Comparison of ENCODE assay signal across 8 cellular contexts in the genomic region with DNA sequence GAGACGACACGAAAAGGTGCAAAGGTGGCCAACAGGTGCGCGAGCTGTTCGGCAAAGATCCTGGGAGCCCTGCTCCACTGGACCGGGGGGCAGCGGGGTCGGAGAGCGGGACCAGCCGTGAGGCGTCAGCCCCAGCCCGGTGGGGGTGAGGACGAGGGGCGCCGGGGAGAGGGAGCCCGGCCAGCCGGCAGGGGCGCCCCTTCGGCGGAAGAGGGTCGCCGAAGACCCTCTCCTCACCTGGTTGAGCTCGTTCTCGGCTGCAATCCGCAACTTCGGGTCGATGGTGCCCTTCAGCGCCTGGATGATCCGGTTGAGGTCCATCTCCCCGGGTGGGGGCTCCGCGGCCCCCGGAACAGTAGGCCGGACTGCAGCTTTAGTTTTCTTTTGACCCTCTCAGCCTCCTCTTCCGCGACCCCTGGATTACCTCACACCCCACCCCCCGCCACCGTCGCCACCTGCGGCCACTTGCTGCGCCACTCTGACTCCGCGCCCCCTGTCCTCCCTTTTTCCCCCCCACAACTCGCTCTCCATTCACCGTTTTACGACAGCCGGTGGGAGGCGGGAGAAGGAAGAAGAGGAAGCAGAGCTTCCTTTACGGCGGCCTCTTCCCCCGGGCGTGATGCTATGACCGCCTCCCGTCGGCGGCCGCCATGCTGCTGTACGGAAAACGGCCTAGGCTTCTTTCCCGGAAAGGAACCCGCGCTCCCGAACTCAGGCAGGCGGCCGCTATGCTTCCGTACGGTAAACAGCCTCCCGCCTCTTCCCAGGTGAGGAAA. TPM values are rescaled to one million over a fixed set of nuclear protein-coding genes. Genes with fewer than 3 reads are reported as not detected.
DNase-seq lines count a peak whose midpoint lies in the region; ATAC-seq, FAIRE-seq and TF ChIP-seq lines count a peak whose summit lies in the region.

A gene (minus strand): TSS at position 543 of the 776 bp plus-strand sequence. CDS start 222 bp downstream, at position 321.

- peak; percentile 89 for ATAC-seq in GM18907 (IDR thresholded peaks at IDR 0.05; ENCODE audit: unreplicated experiment)
- ATAC-seq in HG03159 (IDR thresholded peaks at IDR 0.05; ENCODE audit: unreplicated experiment) = peak; percentile 87

- H3K4me3 ChIP-seq in WI38 (ENCODE audit: low read depth, low read length) (peak within 1 kb of the TSS; percentile 99), bronchial epithelial cell (ENCODE audit: low read depth, low read length) (peak within 1 kb of the TSS; percentile 97)

- DNase-seq in AG08396 (ENCODE audit: low spot score) (peak; percentile 93), NCI-H2227 (lab: John Stamatoyannopoulos, UW; ENCODE audit: unreplicated experiment) (peak; percentile 91), bronchial epithelial cell (ENCODE audit: low read depth) (peak; percentile 80), iPS-NIHi11 (ENCODE audit: low spot score) (peak; percentile 96), smooth muscle cell of the brain vasculature (ENCODE audit: low read depth, low spot score) (peak; percentile 66)

- no peaks in the 10 kb centered on the region for H3K27me3 ChIP-seq in bronchial epithelial cell (ENCODE audit: control insufficient read depth, insufficient read depth, low read length)

- no peak for FAIRE-seq in bronchial epithelial cell (lab: Jason Lieb, UNC)

- no peaks in the 10 kb centered on the region for H3K36me3 ChIP-seq in bronchial epithelial cell (ENCODE audit: control insufficient read depth, insufficient read depth, low read length)

- TF ChIP-seq CTCF in WI38 (IDR thresholded peaks at IDR 0.05; ENCODE audit: low read depth, low read length) = peak; percentile 33; the same call in 1 of the 2 replicates
- peak; percentile 57 for TF ChIP-seq CTCF in bronchial epithelial cell (IDR thresholded peaks at IDR 0.05; ENCODE audit: insufficient read depth, low read length, severe bottlenecking)

RNA-seq across cellular contexts. Expression of the gene that starts here (rescaled TPM):
- 18.7 and 25.2 TPM in 2 replicates for total RNA-seq in bronchial epithelial cell

Comparison
In these comparisons a context has a peak if more than half of its experiments do, and no peak if none do; other contexts are left out.
1. Peak in every context shown above with its lines: DNase-seq, ATAC-seq and H3K4me3 ChIP-seq.